ENCODE assay signal across 26 cellular contexts in genomic region chr15:82074610-82075009, GRCh38.
"Had no signal": no experiment of that assay in that cellular context is flagged by ENCODE, and none has a peak within 500 bp of the region (broad histone marks: within the 10 kb centered on the region; RNA-seq: fewer than 3 reads in every experiment).

No MANE protein-coding gene starts in this region.

- H3K4me3 ChIP-seq: stomach, suprapubic skin, testis, thoracic aorta, thyroid gland, tibial artery, tibial nerve, transverse colon, upper lobe of left lung, upper lobe of right lung, uterus, vagina had no signal

- H3K9me3 ChIP-seq: suprapubic skin, testis, thoracic aorta, thyroid gland, tibial artery, transverse colon, upper lobe of left lung, upper lobe of right lung, uterus, vagina had no signal

- H3K36me3 ChIP-seq: stomach, suprapubic skin, thoracic aorta, thyroid gland, tibial artery, tibial nerve, transverse colon, upper lobe of left lung, upper lobe of right lung, uterus, vagina had no signal

- H3K27ac ChIP-seq: stomach, suprapubic skin, testis, thoracic aorta, thyroid gland, tibial artery, tibial nerve, transverse colon, upper lobe of left lung, upper lobe of right lung, uterus, vagina had no signal

- ATAC-seq: stimulated activated memory B cell treated with anti-CD40 and anti-IgM and Interleukin-4, amounts not matched to agents 10 μg/mL and 1 μg/mL and 100 μg/mL, for 72 hours; stimulated activated naive B cell treated with anti-CD40 and anti-IgM and Interleukin-4, amounts not matched to agents 10 μg/mL and 1 μg/mL and 100 μg/mL, for 72 hours; stimulated activated naive CD8-positive, alpha-beta T cell treated with anti-CD3 and anti-CD28 coated beads, Interleukin-15, amount 100 ng/mL, for 72 hours; stimulated activated naive CD8-positive, alpha-beta T cell treated with anti-CD3 and anti-CD28 coated beads, Interleukin-15, Interleukin-2, amounts not matched to agents 100 U/mL and 50 U/mL, for 24 hours; upper lobe of right lung had no signal

- DNase-seq: stimulated activated CD4-positive, alpha-beta T cell treated with anti-CD3 and anti-CD28 coated beads, Interleukin-2, amount 100 ng/mL, for 48 hours; stimulated activated CD4-positive, alpha-beta T cell treated with anti-CD3 and anti-CD28 coated beads, Interleukin-4, amount 100 ng/mL, for 1 hour; stimulated activated CD4-positive, alpha-beta T cell treated with anti-CD3 and anti-CD28 coated beads, Interleukin-4, amount 100 ng/mL, for 24 hours; stimulated activated CD4-positive, alpha-beta T cell treated with anti-CD3 and anti-CD28 coated beads, Interleukin-4, amount 100 ng/mL, for 4 hours; stimulated activated CD8-positive, alpha-beta memory T cell treated with anti-CD3 and anti-CD28 coated beads, Interleukin-4, amount 100 ng/mL, for 48 hours; stimulated activated naive B cell treated with anti-CD40 and anti-IgM and Interleukin-4, amounts not matched to agents 10 μg/mL and 1 μg/mL and 100 μg/mL, for 72 hours; stimulated activated naive CD4-positive, alpha-beta T cell; stimulated activated naive CD4-positive, alpha-beta T cell treated with Interleukin-2 at 50 U/mL for 16 hours; stimulated activated naive CD8-positive, alpha-beta T cell treated with anti-CD3 and anti-CD28 coated beads, Interleukin-15, amount 100 ng/mL, for 72 hours; stimulated activated naive CD8-positive, alpha-beta T cell treated with anti-CD3 and anti-CD28 coated beads, Interleukin-15, Interleukin-2, amounts not matched to agents 100 U/mL and 50 U/mL, for 24 hours; stomach; substantia nigra; testis; thyroid gland; tibial artery; transverse colon; trophoblast cell; upper lobe of left lung; upper lobe of right lung; uterus had no signal

- FAIRE-seq: urothelium cell line had no signal

- H3K4me1 ChIP-seq: stomach, suprapubic skin, testis, thyroid gland, tibial artery, tibial nerve, transverse colon, upper lobe of left lung, upper lobe of right lung, uterus, vagina had no signal

- H3K27me3 ChIP-seq: testis, thyroid gland, tibial nerve, upper lobe of left lung, upper lobe of right lung, uterus, vagina had no signal
